In the genomic region with DNA sequence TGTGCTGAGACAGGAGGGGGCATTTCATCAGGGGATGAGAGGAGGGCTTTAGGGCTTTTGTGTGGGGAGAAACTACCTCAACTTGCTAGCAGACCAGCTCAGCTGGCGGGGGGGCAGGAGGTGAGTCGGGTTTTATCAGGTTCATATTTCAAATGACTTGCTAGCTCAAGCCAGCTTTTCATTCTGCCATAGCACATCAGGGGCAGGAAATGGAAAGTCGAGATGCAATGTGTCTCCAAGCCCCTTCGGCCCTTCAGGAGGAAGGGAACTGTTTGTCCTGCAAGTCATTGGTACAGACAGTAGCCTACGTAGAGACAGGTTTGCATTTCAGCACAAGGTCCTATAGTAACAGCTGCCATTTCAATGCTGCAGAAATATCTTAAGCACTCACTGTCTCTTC, we compare ENCODE assay signal across 15 cellular contexts.
DNase-seq lines count a peak whose midpoint lies in the region; ATAC-seq, FAIRE-seq and TF ChIP-seq lines count a peak whose summit lies in the region.
"Had no signal": no experiment of that assay in that cellular context is flagged by ENCODE, and none has a peak within 500 bp of the region (broad histone marks: within the 10 kb centered on the region; RNA-seq: fewer than 3 reads in every experiment).

No MANE protein-coding gene starts in this region.

- peaks cover 23% of the 10 kb centered on the region for H3F3A ChIP-seq in SK-N-SH (replicated peaks; ENCODE audit: insufficient read depth)

- CTCF ChIA-PET in SK-N-SH (lab: Yijun Ruan, JAX) (interaction anchor here (1.6 kb wide), 1 partner anchor 25 kb away, joined by 7 read pairs; no protein-coding TSS in a partner anchor), Calu3 (lab: Charles Lee) (interaction anchor here (1.7 kb wide), 1 partner anchor 21 kb away, joined by 9 read pairs; no protein-coding TSS in a partner anchor)

- no peaks in the 10 kb centered on the region for H3K27me3 Mint-ChIP-seq in Calu3 (ENCODE audit: unreplicated experiment)

- peaks cover 6% of the 10 kb centered on the region for H3K36me3 Mint-ChIP-seq in Calu3 (ENCODE audit: insufficient read depth, unreplicated experiment)

- no peak for TF ChIP-seq EP300 in SK-N-SH (IDR thresholded peaks at IDR 0.05; ENCODE audit: borderline replicate concordance in 1 of 2, low read depth in 1 of 2, low read length in 1 of 2)

- H3K36me3 ChIP-seq in SK-N-SH (replicated peaks in 1 of 2; ENCODE audit: control insufficient read depth in 1 of 2, insufficient read depth in 2 of 2, low read length in 1 of 2) (no peaks in the 10 kb centered on the region), pancreas (no peaks in the 10 kb centered on the region)
- H3K36me3 ChIP-seq: spleen, WERI-Rb-1 had no signal

- peak overlapping the region; percentile 50 for H3K27ac Mint-ChIP-seq in Calu3 (ENCODE audit: unreplicated experiment)
- H3K27ac Mint-ChIP-seq: activated T-helper 1 cell treated with anti-CD3 and anti-CD28 coated beads, Interleukin-12 subunit alpha, Interleukin-12 subunit beta, Interleukin-2, Interleukin-4 antibody, amounts not matched to agents 30 ng/mL and 10 ng/mL and 1 ng/mL, durations not matched to agents 14 hours and 24 hours and 36 hours had no signal

- H3K4me1 ChIP-seq in SK-N-SH (ENCODE audit: control insufficient read depth in 1 of 2, insufficient read depth in 2 of 2, low read depth in 1 of 2, low read length in 1 of 2) (peaks cover 15% of the 10 kb centered on the region in 2 experiments; a peak in 3 of 4 replicates), pancreas (peaks cover 14 to 30% (median 19%) of the 10 kb centered on the region in 3 donors)

- no peak for TF ChIP-seq RAD21 in SK-N-SH (IDR thresholded peaks at IDR 0.05; ENCODE audit: low read length)

- no peaks in the 10 kb centered on the region for H3K79me2 ChIP-seq in SK-N-SH (ENCODE audit: insufficient read depth)

- H4K20me1 ChIP-seq in SK-N-SH (ENCODE audit: insufficient read depth): no peaks in the 10 kb centered on the region

- no peak overlapping the region; the same call in 1 of the 2 replicates for H2AFZ ChIP-seq in SK-N-SH (ENCODE audit: low read depth)

- H3K4me3 ChIP-seq in SK-N-SH (ENCODE audit: low read depth in 2 of 2, low read length in 1 of 2): no peak overlapping the region
- no peak overlapping the region for H3K4me3 ChIP-seq in choroid plexus epithelial cell (ENCODE audit: low read depth, low read length)
- H3K4me3 ChIP-seq in pancreas: no peak overlapping the region
- H3K4me3 ChIP-seq: spleen had no signal

- H3K9me3 Mint-ChIP-seq in Calu3 (ENCODE audit: low read depth, unreplicated experiment): no peaks in the 10 kb centered on the region

- TF ChIP-seq CTCF in SK-N-SH (IDR thresholded peaks at IDR 0.05): no peak
- no peak for TF ChIP-seq CTCF in Calu3 (IDR thresholded peaks at IDR 0.05; ENCODE audit: unreplicated experiment)
- TF ChIP-seq CTCF in choroid plexus epithelial cell (conservative IDR thresholded peaks at IDR 0.05; ENCODE audit: low read depth, low read length): no peak
- no peak for TF ChIP-seq CTCF in pancreas (IDR thresholded peaks at IDR 0.05)

- H3K27me3 ChIP-seq in SK-N-SH (ENCODE audit: insufficient read depth) (no peaks in the 10 kb centered on the region), pancreas (no peaks in the 10 kb centered on the region)
- H3K27me3 ChIP-seq: spleen had no signal

- no peak for DNase-seq in SK-N-SH
- no peak for DNase-seq in Calu3
- DNase-seq in choroid plexus epithelial cell (ENCODE audit: low read depth): peak; percentile 32
- DNase-seq in pancreas: no peak
- no peak for DNase-seq in T-helper 9 cell
- DNase-seq in germinal center (ENCODE audit: low spot score): no peak
- DNase-seq: central memory CD4-positive, alpha-beta T cell; NCI-H446 treated with DMSO at 0.1 percent for 48 hours; SHP77; spleen; WERI-Rb-1 had no signal

- WGBS in SK-N-SH (ENCODE audit: low lambda C conversion rate): 53% methylated on average over 5 of the region's 5 CpGs
- 46 to 49% methylated on average over 5 of the region's 5 CpGs for WGBS in pancreas, 2 donors

- peaks cover 36% of the 10 kb centered on the region for H3K4me1 Mint-ChIP-seq in Calu3 (ENCODE audit: low read depth, unreplicated experiment)

- no peak overlapping the region for H3K9ac ChIP-seq in SK-N-SH

- peak overlapping the region; percentile 42; the same call in 1 of the 2 replicates for H3K4me2 ChIP-seq in SK-N-SH

- H3K27ac ChIP-seq in SK-N-SH (ENCODE audit: low read depth in 2 of 2, low read length in 1 of 2): no peak overlapping the region
- peak overlapping the region; percentile 50 to 83 (median 65) for H3K27ac ChIP-seq in pancreas
- H3K27ac ChIP-seq: WERI-Rb-1 had no signal

- intact Hi-C loops in Calu3 (cut with micrococcal nuclease; ENCODE audit: unreplicated experiment): no loop called here
- intact Hi-C loops in pancreas (cut with DNase I): no loop called here

- ATAC-seq in SK-N-SH treated with all-trans-retinoic acid at 6 μM for 48 hours (no peak), pancreas (peak in 2 of 4 donors; percentile 13 to 14), GM21526 (IDR thresholded peaks at IDR 0.05; ENCODE audit: low FRiP score, unreplicated experiment) (no peak)

- no TSS peak for BruUV-seq in Calu3 (replicated peaks; lab: Mats Ljungman, UMichigan)

- POLR2A ChIA-PET in SK-N-SH (lab: Yijun Ruan, JAX): no interaction called here

- H3K4me3 Mint-ChIP-seq in Calu3 (ENCODE audit: low read depth, unreplicated experiment): no peak overlapping the region
- H3K4me3 Mint-ChIP-seq: activated T-helper 1 cell treated with anti-CD3 and anti-CD28 coated beads, Interleukin-12 subunit alpha, Interleukin-12 subunit beta, Interleukin-2, Interleukin-4 antibody, amounts not matched to agents 30 ng/mL and 10 ng/mL and 1 ng/mL, durations not matched to agents 14 hours and 24 hours and 36 hours had no signal

- no peaks in the 10 kb centered on the region for H3K9me2 ChIP-seq in SK-N-SH

- no peaks in the 10 kb centered on the region for H3K9me3 ChIP-seq in SK-N-SH
- H3K9me3 ChIP-seq in pancreas: no peaks in the 10 kb centered on the region
- H3K9me3 ChIP-seq: spleen had no signal

- FAIRE-seq in pancreas (lab: Jason Lieb, UNC): no peak
- FAIRE-seq: islet of Langerhans had no signal

TF ChIP-seq in SK-N-SH, 30 proteins besides CTCF, POLR2A, EP300 and RAD21:
- TF ChIP-seq, protein P1, sequence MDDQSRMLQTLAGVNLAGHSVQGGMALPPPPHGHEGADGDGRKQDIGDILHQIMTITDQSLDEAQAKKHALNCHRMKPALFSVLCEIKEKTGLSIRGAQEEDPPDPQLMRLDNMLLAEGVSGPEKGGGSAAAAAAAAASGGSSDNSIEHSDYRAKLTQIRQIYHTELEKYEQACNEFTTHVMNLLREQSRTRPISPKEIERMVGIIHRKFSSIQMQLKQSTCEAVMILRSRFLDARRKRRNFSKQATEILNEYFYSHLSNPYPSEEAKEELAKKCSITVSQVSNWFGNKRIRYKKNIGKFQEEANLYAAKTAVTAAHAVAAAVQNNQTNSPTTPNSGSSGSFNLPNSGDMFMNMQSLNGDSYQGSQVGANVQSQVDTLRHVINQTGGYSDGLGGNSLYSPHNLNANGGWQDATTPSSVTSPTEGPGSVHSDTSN (IDR thresholded peaks at IDR 0.05): peak; percentile 32; the same call in 1 of the 2 replicates
- no peak for TF ChIP-seq MXI1 (IDR thresholded peaks at IDR 0.05; ENCODE audit: low read depth, low read length)
- TF ChIP-seq JUND (IDR thresholded peaks at IDR 0.05): no peak
- TF ChIP-seq, protein P2, sequence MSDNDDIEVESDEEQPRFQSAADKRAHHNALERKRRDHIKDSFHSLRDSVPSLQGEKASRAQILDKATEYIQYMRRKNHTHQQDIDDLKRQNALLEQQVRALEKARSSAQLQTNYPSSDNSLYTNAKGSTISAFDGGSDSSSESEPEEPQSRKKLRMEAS (IDR thresholded peaks at IDR 0.05; ENCODE audit: low read depth): peak; percentile 29; the same call in 1 of the 2 replicates

TF ChIP-seq in SK-N-SH treated with all-trans-retinoic acid at 6 μM for 48 hours, 23 proteins besides CTCF, POLR2A, EP300 and RAD21 (continues in another document):
- TF ChIP-seq ARNTL (CRISPR knock-in tag; IDR thresholded peaks at IDR 0.05; ENCODE audit: borderline replicate concordance, low read depth) (no peak), ZNF70 (CRISPR knock-in tag; IDR thresholded peaks at IDR 0.05) (no peak), ZC3H10 (CRISPR knock-in tag; IDR thresholded peaks at IDR 0.05) (no peak), CSRNP3 (CRISPR knock-in tag; IDR thresholded peaks at IDR 0.05) (no peak), PPARA (CRISPR knock-in tag; IDR thresholded peaks at IDR 0.05; ENCODE audit: borderline replicate concordance) (no peak)
- TF ChIP-seq, protein P3, sequence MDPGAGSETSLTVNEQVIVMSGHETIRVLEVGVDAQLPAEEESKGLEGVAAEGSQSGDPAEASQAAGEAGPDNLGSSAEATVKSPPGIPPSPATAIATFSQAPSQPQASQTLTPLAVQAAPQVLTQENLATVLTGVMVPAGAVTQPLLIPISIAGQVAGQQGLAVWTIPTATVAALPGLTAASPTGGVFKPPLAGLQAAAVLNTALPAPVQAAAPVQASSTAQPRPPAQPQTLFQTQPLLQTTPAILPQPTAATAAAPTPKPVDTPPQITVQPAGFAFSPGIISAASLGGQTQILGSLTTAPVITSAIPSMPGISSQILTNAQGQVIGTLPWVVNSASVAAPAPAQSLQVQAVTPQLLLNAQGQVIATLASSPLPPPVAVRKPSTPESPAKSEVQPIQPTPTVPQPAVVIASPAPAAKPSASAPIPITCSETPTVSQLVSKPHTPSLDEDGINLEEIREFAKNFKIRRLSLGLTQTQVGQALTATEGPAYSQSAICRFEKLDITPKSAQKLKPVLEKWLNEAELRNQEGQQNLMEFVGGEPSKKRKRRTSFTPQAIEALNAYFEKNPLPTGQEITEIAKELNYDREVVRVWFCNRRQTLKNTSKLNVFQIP (CRISPR knock-in tag; IDR thresholded peaks at IDR 0.05; ENCODE audit: borderline replicate concordance, low read depth): no peak

Comparison
In these comparisons a context has a peak if more than half of its experiments do, and no peak if none do; other contexts are left out.
1. H3K27ac ChIP-seq: peak in pancreas (4 of 4); none in SK-N-SH (0 of 2).